In the genomic region with DNA sequence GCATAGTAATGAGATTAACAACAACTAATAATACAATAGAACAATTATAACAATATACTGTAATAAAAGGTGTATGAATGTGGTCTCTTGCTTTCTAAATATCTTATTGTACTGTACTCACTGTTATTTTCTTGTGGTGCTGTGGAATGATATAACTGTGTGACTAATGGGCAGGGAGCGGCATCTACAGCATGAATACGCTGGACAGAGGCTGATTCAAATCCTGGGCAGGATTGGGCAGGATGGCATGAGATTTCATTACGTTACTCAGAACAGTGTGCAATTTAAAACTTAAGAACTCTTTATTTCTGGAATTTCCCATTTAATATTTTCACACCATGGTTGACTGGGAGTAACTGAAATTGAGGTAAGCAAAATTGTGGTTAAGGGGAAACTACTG, we compare ENCODE assay signal across 15 cellular contexts.
"Had no signal": no experiment of that assay in that cellular context is flagged by ENCODE, and none has a peak within 500 bp of the region (broad histone marks: within the 10 kb centered on the region; RNA-seq: fewer than 3 reads in every experiment).

No MANE protein-coding gene starts in this region.

- DNase-seq: activated CD4-positive, alpha-beta T cell treated with anti-CD3 and anti-CD28 coated beads, Interleukin-2, amount 50 U/mL, for 1 hour; activated CD4-positive, CD25-positive, alpha-beta regulatory T cell; activated naive CD4-positive, alpha-beta T cell treated with anti-CD3 and anti-CD28 coated beads, Interleukin-2, amount 50 U/mL, for 16 hours; adrenal gland; brain microvascular endothelial cell; esophagus squamous epithelium; heart left ventricle; occipital lobe; stimulated activated CD4-positive, alpha-beta T cell treated with anti-CD3 and anti-CD28 coated beads, Interleukin-4, amount 100 ng/mL, for 1 hour; stimulated activated CD8-positive, alpha-beta memory T cell treated with anti-CD3 and anti-CD28 coated beads, Interleukin-4, amount 100 ng/mL, for 48 hours; stimulated activated naive CD8-positive, alpha-beta T cell treated with anti-CD3 and anti-CD28 coated beads, Interleukin-15, Interleukin-2, amounts not matched to agents 100 U/mL and 50 U/mL, for 24 hours; T-helper 17 cell; testis; upper lobe of right lung had no signal

- ATAC-seq: heart left ventricle; natural killer cell treated with Interleukin-12 subunit alpha and Interleukin-12 subunit beta and Interleukin-15 and Interleukin-18, amount 100 ng/mL, for 72 hours; stimulated activated naive CD8-positive, alpha-beta T cell treated with anti-CD3 and anti-CD28 coated beads, Interleukin-15, Interleukin-2, amounts not matched to agents 100 U/mL and 50 U/mL, for 24 hours; T-helper 17 cell; upper lobe of right lung had no signal
